In the genomic region with DNA sequence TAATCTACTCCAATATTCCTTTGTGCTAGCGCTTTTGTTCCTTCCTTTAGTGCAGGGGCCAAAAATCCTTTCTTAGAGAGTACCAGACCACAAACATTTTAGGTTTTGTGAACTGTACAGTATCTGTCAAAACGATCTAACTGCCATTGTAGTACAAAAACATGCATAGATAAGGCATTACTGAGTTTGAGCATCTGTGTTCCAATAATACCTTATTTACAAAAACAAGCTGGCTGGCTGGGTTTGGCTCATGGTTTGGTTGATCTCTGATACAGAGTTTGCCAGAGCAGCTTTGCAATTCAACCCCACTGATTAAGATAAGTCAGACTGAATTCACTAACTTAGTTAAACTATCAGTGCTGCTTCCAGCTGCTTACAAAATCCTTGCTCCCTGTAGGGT, we compare ENCODE assay signal across 19 cellular contexts.
"Had no signal": no experiment of that assay in that cellular context is flagged by ENCODE, and none has a peak within 500 bp of the region (broad histone marks: within the 10 kb centered on the region; RNA-seq: fewer than 3 reads in every experiment).

No MANE protein-coding gene starts in this region.

- H3K36me3 ChIP-seq: cardiac muscle cell, lower lobe of right lung, transverse colon, uterus had no signal

- ATAC-seq: body of pancreas; left lobe of liver; lower lobe of right lung; naive thymus-derived CD4-positive, alpha-beta T cell; sciatic nerve; stimulated activated effector memory CD8-positive, alpha-beta T cell treated with anti-CD3 and anti-CD28 coated beads, Interleukin-12 subunit alpha, Interleukin-12 subunit beta, amount 100 ng/mL, for 72 hours; stimulated activated naive CD8-positive, alpha-beta T cell treated with anti-CD3 and anti-CD28 coated beads, Interleukin-15, amount 100 ng/mL, for 72 hours had no signal

- H3K27ac ChIP-seq: body of pancreas, cardiac muscle cell, lower lobe of right lung, transverse colon, uterus had no signal

- H3K27me3 ChIP-seq: body of pancreas, cardiac muscle cell, transverse colon, uterus had no signal

- DNase-seq: activated CD4-positive, alpha-beta T cell treated with anti-CD3 and anti-CD28 coated beads for 1 hour; activated CD4-positive, alpha-beta T cell treated with anti-CD3 and anti-CD28 coated beads, Interleukin-2, amount 50 U/mL, for 1 hour; activated T-cell treated with anti-CD3 and anti-CD28 coated beads, Interleukin-2, amount 50 U/mL, for 1 hour; amniotic stem cell; body of pancreas; foreskin melanocyte; lower lobe of right lung; naive thymus-derived CD4-positive, alpha-beta T cell; occipital lobe; posterior cingulate gyrus; small intestine; stimulated activated CD4-positive, alpha-beta T cell treated with anti-CD3 and anti-CD28 coated beads, Interleukin-2, amount 100 ng/mL, for 24 hours; stimulated activated naive CD8-positive, alpha-beta T cell treated with anti-CD3 and anti-CD28 coated beads, Interleukin-15, amount 100 ng/mL, for 72 hours; transverse colon; uterus had no signal

- H3K4me3 ChIP-seq: body of pancreas, cardiac muscle cell, lower lobe of right lung, transverse colon, uterus had no signal

- H3K4me1 ChIP-seq: body of pancreas, lower lobe of right lung, transverse colon, uterus had no signal

- H3K9me3 ChIP-seq: body of pancreas, lower lobe of right lung, transverse colon, uterus had no signal
